In the genomic region with DNA sequence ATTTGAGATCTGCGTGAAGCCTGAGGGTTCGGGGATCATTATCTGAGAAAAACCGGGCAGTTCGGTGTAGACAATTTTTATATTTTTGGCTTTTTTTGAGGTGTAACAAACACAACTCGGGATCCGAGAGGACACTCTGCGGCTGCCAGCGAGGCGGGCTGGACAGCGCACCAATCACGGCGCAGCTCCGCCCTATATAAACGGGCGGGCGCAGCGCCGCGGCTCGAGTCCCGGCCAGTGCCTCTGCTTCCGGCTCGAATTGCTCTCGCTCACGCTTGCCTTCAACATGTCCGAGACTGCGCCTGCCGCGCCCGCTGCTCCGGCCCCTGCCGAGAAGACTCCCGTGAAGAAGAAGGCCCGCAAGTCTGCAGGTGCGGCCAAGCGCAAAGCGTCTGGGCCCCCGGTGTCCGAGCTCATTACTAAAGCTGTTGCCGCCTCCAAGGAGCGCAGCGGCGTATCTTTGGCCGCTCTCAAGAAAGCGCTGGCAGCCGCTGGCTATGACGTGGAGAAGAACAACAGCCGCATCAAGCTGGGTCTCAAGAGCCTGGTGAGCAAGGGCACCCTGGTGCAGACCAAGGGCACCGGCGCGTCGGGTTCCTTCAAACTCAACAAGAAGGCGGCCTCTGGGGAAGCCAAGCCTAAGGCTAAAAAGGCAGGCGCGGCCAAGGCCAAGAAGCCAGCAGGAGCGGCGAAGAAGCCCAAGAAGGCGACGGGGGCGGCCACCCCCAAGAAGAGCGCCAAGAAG, we compare ENCODE assay signal across 1 cellular context.
A peak's percentile ranks its signal among the peaks of the same experiment; 100 is the strongest.
TF ChIP-seq lines count a peak whose summit lies in the region.

No MANE protein-coding gene starts in this region.

TF ChIP-seq in WTC11, 78 proteins besides CTCF, POLR2A, EP300 and RAD21 (continued from another document):
- TF ChIP-seq, protein P1, sequence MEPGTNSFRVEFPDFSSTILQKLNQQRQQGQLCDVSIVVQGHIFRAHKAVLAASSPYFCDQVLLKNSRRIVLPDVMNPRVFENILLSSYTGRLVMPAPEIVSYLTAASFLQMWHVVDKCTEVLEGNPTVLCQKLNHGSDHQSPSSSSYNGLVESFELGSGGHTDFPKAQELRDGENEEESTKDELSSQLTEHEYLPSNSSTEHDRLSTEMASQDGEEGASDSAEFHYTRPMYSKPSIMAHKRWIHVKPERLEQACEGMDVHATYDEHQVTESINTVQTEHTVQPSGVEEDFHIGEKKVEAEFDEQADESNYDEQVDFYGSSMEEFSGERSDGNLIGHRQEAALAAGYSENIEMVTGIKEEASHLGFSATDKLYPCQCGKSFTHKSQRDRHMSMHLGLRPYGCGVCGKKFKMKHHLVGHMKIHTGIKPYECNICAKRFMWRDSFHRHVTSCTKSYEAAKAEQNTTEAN (CRISPR knock-in tag; IDR thresholded peaks at IDR 0.05), result peak; percentile 74; the same call in 1 of the 2 replicates
- TF ChIP-seq CBFB (CRISPR knock-in tag; IDR thresholded peaks at IDR 0.05; ENCODE audit: low read depth), result no peak
- TF ChIP-seq ZNF423 (CRISPR knock-in tag; IDR thresholded peaks at IDR 0.05), result no peak
- peak; percentile 49; the same call in 1 of the 2 replicates for TF ChIP-seq CREM (CRISPR knock-in tag; IDR thresholded peaks at IDR 0.05)
- peak; percentile 93 for TF ChIP-seq FOXP1 (CRISPR knock-in tag; IDR thresholded peaks at IDR 0.05; ENCODE audit: borderline replicate concordance)
- 0 out of 2 replicates have a peak, but pooled peaks have one; percentile 26 for TF ChIP-seq NR1H2 (CRISPR knock-in tag; IDR thresholded peaks at IDR 0.05)
- TF ChIP-seq, protein P2, sequence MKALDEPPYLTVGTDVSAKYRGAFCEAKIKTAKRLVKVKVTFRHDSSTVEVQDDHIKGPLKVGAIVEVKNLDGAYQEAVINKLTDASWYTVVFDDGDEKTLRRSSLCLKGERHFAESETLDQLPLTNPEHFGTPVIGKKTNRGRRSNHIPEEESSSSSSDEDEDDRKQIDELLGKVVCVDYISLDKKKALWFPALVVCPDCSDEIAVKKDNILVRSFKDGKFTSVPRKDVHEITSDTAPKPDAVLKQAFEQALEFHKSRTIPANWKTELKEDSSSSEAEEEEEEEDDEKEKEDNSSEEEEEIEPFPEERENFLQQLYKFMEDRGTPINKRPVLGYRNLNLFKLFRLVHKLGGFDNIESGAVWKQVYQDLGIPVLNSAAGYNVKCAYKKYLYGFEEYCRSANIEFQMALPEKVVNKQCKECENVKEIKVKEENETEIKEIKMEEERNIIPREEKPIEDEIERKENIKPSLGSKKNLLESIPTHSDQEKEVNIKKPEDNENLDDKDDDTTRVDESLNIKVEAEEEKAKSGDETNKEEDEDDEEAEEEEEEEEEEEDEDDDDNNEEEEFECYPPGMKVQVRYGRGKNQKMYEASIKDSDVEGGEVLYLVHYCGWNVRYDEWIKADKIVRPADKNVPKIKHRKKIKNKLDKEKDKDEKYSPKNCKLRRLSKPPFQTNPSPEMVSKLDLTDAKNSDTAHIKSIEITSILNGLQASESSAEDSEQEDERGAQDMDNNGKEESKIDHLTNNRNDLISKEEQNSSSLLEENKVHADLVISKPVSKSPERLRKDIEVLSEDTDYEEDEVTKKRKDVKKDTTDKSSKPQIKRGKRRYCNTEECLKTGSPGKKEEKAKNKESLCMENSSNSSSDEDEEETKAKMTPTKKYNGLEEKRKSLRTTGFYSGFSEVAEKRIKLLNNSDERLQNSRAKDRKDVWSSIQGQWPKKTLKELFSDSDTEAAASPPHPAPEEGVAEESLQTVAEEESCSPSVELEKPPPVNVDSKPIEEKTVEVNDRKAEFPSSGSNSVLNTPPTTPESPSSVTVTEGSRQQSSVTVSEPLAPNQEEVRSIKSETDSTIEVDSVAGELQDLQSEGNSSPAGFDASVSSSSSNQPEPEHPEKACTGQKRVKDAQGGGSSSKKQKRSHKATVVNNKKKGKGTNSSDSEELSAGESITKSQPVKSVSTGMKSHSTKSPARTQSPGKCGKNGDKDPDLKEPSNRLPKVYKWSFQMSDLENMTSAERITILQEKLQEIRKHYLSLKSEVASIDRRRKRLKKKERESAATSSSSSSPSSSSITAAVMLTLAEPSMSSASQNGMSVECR (CRISPR knock-in tag; IDR thresholded peaks at IDR 0.05; ENCODE audit: borderline replicate concordance), result peak; percentile 89
- TF ChIP-seq NFATC4 (CRISPR knock-in tag; IDR thresholded peaks at IDR 0.05), result no peak; the same call in 1 of the 2 replicates
- TF ChIP-seq ZBTB21 (CRISPR knock-in tag; IDR thresholded peaks at IDR 0.05; ENCODE audit: borderline replicate concordance), result no peak
- no peak for TF ChIP-seq OVOL2 (CRISPR knock-in tag; IDR thresholded peaks at IDR 0.05; ENCODE audit: borderline replicate concordance)
- TF ChIP-seq NFE2L1 (CRISPR knock-in tag; IDR thresholded peaks at IDR 0.05), result no peak
- TF ChIP-seq ZNF263 (CRISPR knock-in tag; IDR thresholded peaks at IDR 0.05; ENCODE audit: low read depth), result no peak
- TF ChIP-seq, protein P3, sequence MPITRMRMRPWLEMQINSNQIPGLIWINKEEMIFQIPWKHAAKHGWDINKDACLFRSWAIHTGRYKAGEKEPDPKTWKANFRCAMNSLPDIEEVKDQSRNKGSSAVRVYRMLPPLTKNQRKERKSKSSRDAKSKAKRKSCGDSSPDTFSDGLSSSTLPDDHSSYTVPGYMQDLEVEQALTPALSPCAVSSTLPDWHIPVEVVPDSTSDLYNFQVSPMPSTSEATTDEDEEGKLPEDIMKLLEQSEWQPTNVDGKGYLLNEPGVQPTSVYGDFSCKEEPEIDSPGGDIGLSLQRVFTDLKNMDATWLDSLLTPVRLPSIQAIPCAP (CRISPR knock-in tag; IDR thresholded peaks at IDR 0.05), result no peak
- TF ChIP-seq, protein P4, sequence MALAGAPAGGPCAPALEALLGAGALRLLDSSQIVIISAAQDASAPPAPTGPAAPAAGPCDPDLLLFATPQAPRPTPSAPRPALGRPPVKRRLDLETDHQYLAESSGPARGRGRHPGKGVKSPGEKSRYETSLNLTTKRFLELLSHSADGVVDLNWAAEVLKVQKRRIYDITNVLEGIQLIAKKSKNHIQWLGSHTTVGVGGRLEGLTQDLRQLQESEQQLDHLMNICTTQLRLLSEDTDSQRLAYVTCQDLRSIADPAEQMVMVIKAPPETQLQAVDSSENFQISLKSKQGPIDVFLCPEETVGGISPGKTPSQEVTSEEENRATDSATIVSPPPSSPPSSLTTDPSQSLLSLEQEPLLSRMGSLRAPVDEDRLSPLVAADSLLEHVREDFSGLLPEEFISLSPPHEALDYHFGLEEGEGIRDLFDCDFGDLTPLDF (CRISPR knock-in tag; IDR thresholded peaks at IDR 0.05), result no peak
- TF ChIP-seq, protein P5, sequence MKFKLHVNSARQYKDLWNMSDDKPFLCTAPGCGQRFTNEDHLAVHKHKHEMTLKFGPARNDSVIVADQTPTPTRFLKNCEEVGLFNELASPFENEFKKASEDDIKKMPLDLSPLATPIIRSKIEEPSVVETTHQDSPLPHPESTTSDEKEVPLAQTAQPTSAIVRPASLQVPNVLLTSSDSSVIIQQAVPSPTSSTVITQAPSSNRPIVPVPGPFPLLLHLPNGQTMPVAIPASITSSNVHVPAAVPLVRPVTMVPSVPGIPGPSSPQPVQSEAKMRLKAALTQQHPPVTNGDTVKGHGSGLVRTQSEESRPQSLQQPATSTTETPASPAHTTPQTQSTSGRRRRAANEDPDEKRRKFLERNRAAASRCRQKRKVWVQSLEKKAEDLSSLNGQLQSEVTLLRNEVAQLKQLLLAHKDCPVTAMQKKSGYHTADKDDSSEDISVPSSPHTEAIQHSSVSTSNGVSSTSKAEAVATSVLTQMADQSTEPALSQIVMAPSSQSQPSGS (CRISPR knock-in tag; IDR thresholded peaks at IDR 0.05; ENCODE audit: borderline replicate concordance, low read depth), result no peak; the same call in 1 of the 2 replicates
- TF ChIP-seq SP1 (CRISPR knock-in tag; conservative IDR thresholded peaks at IDR 0.05), result peak; percentile 67
- TF ChIP-seq ELF4 (CRISPR knock-in tag; IDR thresholded peaks at IDR 0.05; ENCODE audit: low read depth), result 0 out of 2 replicates have a peak, but pooled peaks have one; percentile 15
- no peak for TF ChIP-seq NR3C1 (CRISPR knock-in tag; conservative IDR thresholded peaks at IDR 0.05; ENCODE audit: low read depth)
- 0 out of 2 replicates have a peak, but pooled peaks have one; percentile 51 for TF ChIP-seq PRRX2 (CRISPR knock-in tag; IDR thresholded peaks at IDR 0.05)
